In genomic region chrX:74614193-74614909, GRCh38 we compare ENCODE assay signal across 8 cellular contexts. TPM values are rescaled to one million over a fixed set of nuclear protein-coding genes. Genes with fewer than 3 reads are reported as not detected.
DNase-seq lines count a peak whose midpoint lies in the region; ATAC-seq and TF ChIP-seq lines count a peak whose summit lies in the region.

TSS of gene RLIM (minus strand) at chrX:74614624. CDS start at chrX:74595977, 18,647 bp downstream.

- peak within 1 kb of the TSS; percentile 92 to 96 for H3K27ac ChIP-seq in coronary artery
- H3K27ac ChIP-seq in layer of hippocampus (ENCODE audit: low read depth, low read length): peak within 1 kb of the TSS; percentile 92

- peak within 1 kb of the TSS; percentile 100 for H3K4me3 Mint-ChIP-seq in activated CD4-positive, alpha-beta T cell treated with anti-CD3 and anti-CD28 coated beads, Interleukin-2, amount 10 ng/mL, durations not matched to agents 24 days and 14 days

- H3K27ac Mint-ChIP-seq in activated CD4-positive, alpha-beta T cell treated with anti-CD3 and anti-CD28 coated beads, Interleukin-2, amount 10 ng/mL, durations not matched to agents 24 days and 14 days: peak within 1 kb of the TSS; percentile 100

- POLR2A ChIA-PET in BJ (lab: Charles Lee): interaction anchor here (1.0 kb wide), 1 partner anchor 194 kb away, joined by 3 read pairs; the partner anchor contains the start of gene SLC16A2

- no peak for TF ChIP-seq CTCF in BJ (IDR thresholded peaks at IDR 0.05; ENCODE audit: insufficient read depth, low read depth, low read length)
- no peak for TF ChIP-seq CTCF in coronary artery (IDR thresholded peaks at IDR 0.05)

- no peaks in the 10 kb centered on the region for H3K9me3 Mint-ChIP-seq in activated CD4-positive, alpha-beta T cell treated with anti-CD3 and anti-CD28 coated beads, Interleukin-2, amount 10 ng/mL, durations not matched to agents 24 days and 14 days

- intact Hi-C loops in activated CD4-positive, alpha-beta T cell treated with anti-CD3 and anti-CD28 coated beads, Interleukin-2, amount 10 ng/mL, durations not matched to agents 24 days and 14 days (cut with micrococcal nuclease): loop anchor here (1.0 to 10.0 kb wide), 7 partner anchors 36 to 1560 kb away; partner anchors contain the start of genes ABCB7, NEXMIF and PBDC1

- H3K27me3 ChIP-seq in BJ (ENCODE audit: control insufficient read depth, insufficient read depth, low read length) (no peaks in the 10 kb centered on the region), layer of hippocampus (ENCODE audit: control insufficient read depth, insufficient read depth, low read length) (no peaks in the 10 kb centered on the region)

- H3K4me3 ChIP-seq in BJ (ENCODE audit: low read depth, low read length) (peak within 1 kb of the TSS; percentile 90), coronary artery (peak within 1 kb of the TSS; percentile 74)

- peaks cover 15% of the 10 kb centered on the region for H3K36me3 Mint-ChIP-seq in activated CD4-positive, alpha-beta T cell treated with anti-CD3 and anti-CD28 coated beads, Interleukin-2, amount 10 ng/mL, durations not matched to agents 24 days and 14 days (ENCODE audit: low read depth)

- ATAC-seq in GM19324 (IDR thresholded peaks at IDR 0.05; ENCODE audit: low FRiP score, unreplicated experiment): peak; percentile 98
- peak; percentile 83 for ATAC-seq in HG03469 (IDR thresholded peaks at IDR 0.05; ENCODE audit: unreplicated experiment)

- CTCF ChIA-PET in BJ (lab: Yijun Ruan, JAX): no interaction called here

- no peaks in the 10 kb centered on the region for H3K27me3 Mint-ChIP-seq in activated CD4-positive, alpha-beta T cell treated with anti-CD3 and anti-CD28 coated beads, Interleukin-2, amount 10 ng/mL, durations not matched to agents 24 days and 14 days

- peak; percentile 79 for DNase-seq in BJ (ENCODE audit: low read depth)
- DNase-seq in NCI-H526 treated with DMSO at 0.1 percent for 48 hours (lab: John Stamatoyannopoulos, UW): peak; percentile 89
- DNase-seq in activated CD4-positive, alpha-beta T cell treated with anti-CD3 and anti-CD28 coated beads, Interleukin-2, amount 10 ng/mL, durations not matched to agents 24 days and 14 days: peak; percentile 97
- DNase-seq in coronary artery (ENCODE audit: low spot score): peak; percentile 96
- DNase-seq in stimulated activated CD4-positive, alpha-beta T cell treated with anti-CD3 and anti-CD28 coated beads, Interleukin-1b, Interleukin-23, amount 100 ng/mL, for 4 hours (ENCODE audit: low read depth in 2 of 2): peak; percentile 77 to 79

- H3K4me1 Mint-ChIP-seq in activated CD4-positive, alpha-beta T cell treated with anti-CD3 and anti-CD28 coated beads, Interleukin-2, amount 10 ng/mL, durations not matched to agents 24 days and 14 days: peaks cover 8% of the 10 kb centered on the region

- H3K36me3 ChIP-seq in BJ (ENCODE audit: control insufficient read depth, insufficient read depth, low read length): no peaks in the 10 kb centered on the region

RNA-seq across cellular contexts. Expression of gene RLIM, which starts in this region (rescaled TPM):
- polyA plus RNA-seq in BJ (2011; rRNA removed): 8.9 and 19.4 TPM in 2 replicates
- polyA minus RNA-seq in BJ (2011; rRNA and poly(A)+ RNA removed): 17.9 and 23.6 TPM in 2 replicates
- total RNA-seq in activated CD4-positive, alpha-beta T cell treated with anti-CD3 and anti-CD28 coated beads, Interleukin-2, amount 10 ng/mL, durations not matched to agents 24 days and 14 days: 34.2 and 34.5 TPM in 2 replicates

Comparison
In these comparisons a context has a peak if more than half of its experiments do, and no peak if none do; other contexts are left out.
1. Peak in every context shown above with its lines: DNase-seq, ATAC-seq, H3K4me3 ChIP-seq and H3K27ac ChIP-seq.